16 cellular contexts compared by ENCODE assay signal in genomic region chr17:80539022-80539421, GRCh38. TPM values are rescaled to one million over a fixed set of nuclear protein-coding genes. Genes with fewer than 3 reads are reported as not detected.
DNase-seq lines count a peak whose midpoint lies in the region; FAIRE-seq and TF ChIP-seq lines count a peak whose summit lies in the region.
"Had no signal": no experiment of that assay in that cellular context is flagged by ENCODE, and none has a peak within 500 bp of the region (broad histone marks: within the 10 kb centered on the region; RNA-seq: fewer than 3 reads in every experiment).

No MANE protein-coding gene starts in this region.

- H3K36me3 ChIP-seq in BE2C (no peaks in the 10 kb centered on the region), MG63 (no peaks in the 10 kb centered on the region)

- H3K4me1 Mint-ChIP-seq in mesothelial cell of epicardium, result no peaks in the 10 kb centered on the region

- no peak overlapping the region for H3K27ac Mint-ChIP-seq in mesothelial cell of epicardium
- H3K27ac Mint-ChIP-seq: dendritic cell treated with granulocyte-macrophage colony-stimulating factor and Interleukin-4, amounts not matched to agents 40 ng/mL and 50 ng/mL, for 4 days had no signal

- H3K4me3 ChIP-seq in BE2C (ENCODE audit: low read depth, low read length), result no peak overlapping the region
- H3K4me3 ChIP-seq in coronary artery, result no peak overlapping the region
- no peak overlapping the region for H3K4me3 ChIP-seq in MG63

- H3K9me3 ChIP-seq in BE2C (no peaks in the 10 kb centered on the region), MG63 (no peaks in the 10 kb centered on the region)

- FAIRE-seq in HTR-8/SVneo (lab: Jason Lieb, UNC), result no peak
- FAIRE-seq: TTC549 had no signal

- H3K9me3 Mint-ChIP-seq in mesothelial cell of epicardium, result no peaks in the 10 kb centered on the region
- H3K9me3 Mint-ChIP-seq: dendritic cell treated with granulocyte-macrophage colony-stimulating factor and Interleukin-4, amounts not matched to agents 40 ng/mL and 50 ng/mL, for 4 days; IgD-negative memory B cell had no signal

- no peaks in the 10 kb centered on the region for H3K36me3 Mint-ChIP-seq in mesothelial cell of epicardium
- H3K36me3 Mint-ChIP-seq: IgD-negative memory B cell had no signal

- no peaks in the 10 kb centered on the region for H3K4me1 ChIP-seq in BE2C

- no peak for DNase-seq in BE2C
- DNase-seq in GDM1 (lab: John Stamatoyannopoulos, UW), result peak; percentile 40
- peak; percentile 50 for DNase-seq in NOMO-1 treated with DMSO at 0.1 percent for 48 hours (lab: John Stamatoyannopoulos, UW; ENCODE audit: unreplicated experiment)
- DNase-seq in dermis blood vessel endothelial cell, result peak; percentile 11
- DNase-seq in mesothelial cell of epicardium (ENCODE audit: low spot score in 2 of 2, unreplicated experiment in 2 of 2), result no peak
- DNase-seq in coronary artery (ENCODE audit: low spot score), result no peak
- no peak for DNase-seq in MG63
- no peak for DNase-seq in HTR-8/SVneo (ENCODE audit: insufficient read length, low spot score)
- DNase-seq: activated effector memory CD4-positive, alpha-beta T cell treated with anti-CD3 and anti-CD28 coated beads, Interleukin-2, amount 50 U/mL, for 16 hours; DMS79 treated with DMSO at 0.1 percent for 48 hours; head of caudate nucleus; NCI-H526 treated with DMSO at 0.1 percent for 48 hours; trophoblast cell had no signal

- TF ChIP-seq CTCF in BE2C (IDR thresholded peaks at IDR 0.05; ENCODE audit: low read depth, low read length), result peak; percentile 9; the same call in 1 of the 2 replicates
- no peak for TF ChIP-seq CTCF in mesothelial cell of epicardium (IDR thresholded peaks at IDR 0.05; ENCODE audit: unreplicated experiment)
- no peak for TF ChIP-seq CTCF in coronary artery (IDR thresholded peaks at IDR 0.05)

- no peak overlapping the region for H3K4me3 Mint-ChIP-seq in mesothelial cell of epicardium
- H3K4me3 Mint-ChIP-seq: dendritic cell treated with granulocyte-macrophage colony-stimulating factor and Interleukin-4, amounts not matched to agents 40 ng/mL and 50 ng/mL, for 4 days; IgD-negative memory B cell had no signal

- H3K27me3 Mint-ChIP-seq in mesothelial cell of epicardium (ENCODE audit: low read depth), result peaks cover 27% of the 10 kb centered on the region

- no peak overlapping the region for H3K27ac ChIP-seq in coronary artery

- H3K27me3 ChIP-seq in BE2C, result no peaks in the 10 kb centered on the region
- H3K27me3 ChIP-seq in MG63, result peaks cover 2% of the 10 kb centered on the region; the same call in 1 of the 2 replicates

RNA-seq across cellular contexts. Expression of gene RPTOR, which starts 5.6 kb away (rescaled TPM):
- 29.0 TPM for polyA plus RNA-seq in BE2C (2012; ENCODE audit: insufficient read depth, insufficient read length, low read depth)
- total RNA-seq in dermis blood vessel endothelial cell (21.8 and 35.0 TPM in 2 replicates), mesothelial cell of epicardium (46.1 to 53.7 TPM (median 47.8 TPM) in 3 replicates)
- 20.3 and 30.6 TPM in 2 replicates for total RNA-seq in MG63 (2014; rRNA removed; shearing (Covaris generic); ENCODE audit: low replicate concordance)

Comparison
In these comparisons a context has a peak if more than half of its experiments do, and no peak if none do; other contexts are left out.
1. DNase-seq: peak in GDM1 (single experiment), NOMO-1 treated with DMSO at 0.1 percent for 48 hours (single experiment) and dermis blood vessel endothelial cell (single experiment); none in BE2C (single experiment), mesothelial cell of epicardium (0 of 2), coronary artery (single experiment), MG63 (single experiment) and HTR-8/SVneo (single experiment).